8 cellular contexts compared by ENCODE assay signal in the genomic region with DNA sequence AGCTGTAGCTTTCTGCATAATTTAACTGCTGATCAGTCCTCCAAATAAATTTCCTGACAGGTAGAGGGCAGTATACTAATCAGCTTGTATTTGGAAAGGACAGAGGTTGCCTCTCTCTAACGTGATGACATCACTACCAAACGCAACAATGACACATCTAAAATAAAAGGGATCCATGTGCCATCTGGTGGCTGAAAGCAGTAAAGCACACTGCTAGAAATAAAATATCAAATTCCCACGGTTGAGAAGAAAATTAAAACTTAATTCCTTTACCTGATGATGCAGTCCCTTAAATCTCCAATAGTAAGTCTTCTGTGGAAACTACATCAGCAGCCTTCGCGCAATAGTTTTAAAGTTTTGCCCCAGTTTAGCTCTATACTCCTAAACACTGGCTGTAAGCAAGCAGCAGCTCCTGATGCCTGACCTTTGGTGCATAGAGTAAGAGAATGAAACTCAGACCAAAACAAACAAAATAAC. TPM values are rescaled to one million over a fixed set of nuclear protein-coding genes. Genes with fewer than 3 reads are reported as not detected.
DNase-seq lines count a peak whose midpoint lies in the region; ATAC-seq, FAIRE-seq and TF ChIP-seq lines count a peak whose summit lies in the region.

No MANE protein-coding gene starts in this region.

- H3K27ac Mint-ChIP-seq in CD14-positive monocyte: peak overlapping the region; percentile 37 to 90 (median 84)

- TF ChIP-seq POLR2A in HepG2 (IDR thresholded peaks at IDR 0.05; ENCODE audit: insufficient read depth in 1 of 2, low read depth in 2 of 2, low read length in 2 of 2): no peak

- H3K27me3 ChIP-seq in HepG2 (ENCODE audit: control insufficient read depth in 1 of 2, insufficient read depth in 2 of 2, low read length in 2 of 2): no peaks in the 10 kb centered on the region

- no peaks in the 10 kb centered on the region for H4K20me1 ChIP-seq in HepG2 (ENCODE audit: insufficient read depth, low read length)

- BruUV-seq in HepG2 (replicated peaks; lab: Mats Ljungman, UMichigan): no TSS peak

- TF ChIP-seq EP300 in HepG2 (IDR thresholded peaks at IDR 0.05; ENCODE audit: low read depth in 2 of 2, low read length in 2 of 2): no peak
- TF ChIP-seq EP300 in HepG2 (CRISPR knock-in tag; IDR thresholded peaks at IDR 0.05; ENCODE audit: borderline replicate concordance): no peak

- H3K4me3 ChIP-seq in HepG2 (replicated peaks in 1 of 3; ENCODE audit: insufficient read depth in 1 of 3, low read depth in 2 of 3, low read length in 3 of 3): no peak overlapping the region

- H2AFZ ChIP-seq in HepG2 (ENCODE audit: low read length): no peak overlapping the region

- intact Hi-C loops in CD14-positive monocyte (cut with micrococcal nuclease): loop anchor here (2.0 to 5.0 kb wide), 4 partner anchors 37 to 243 kb away; partner anchors contain the start of genes PCDHGA10 (in 1 of the 2), PCDHGA11 (in 1 of the 2) and TAF7 (in 1 of the 2)
- intact Hi-C loops in HepG2 (cut with micrococcal nuclease; ENCODE audit: unreplicated experiment): loop anchor here (1.0 to 5.0 kb wide), 6 partner anchors 21 to 472 kb away; partner anchors contain the start of genes PCDHB14, PCDHB2, PCDHGB2 and PCDHGB7

- no peaks in the 10 kb centered on the region for H3K9me3 ChIP-seq in HepG2 (ENCODE audit: low read length)

- peaks cover 10% of the 10 kb centered on the region for H3K4me1 ChIP-seq in HepG2 (ENCODE audit: insufficient read depth, low read length)

- H3K79me2 ChIP-seq in HepG2 (ENCODE audit: insufficient read depth, low read length): no peaks in the 10 kb centered on the region

- DNase-seq in CD14-positive monocyte (ENCODE audit: low spot score) (peak; percentile 73), NCI-H446 (lab: John Stamatoyannopoulos, UW) (peak; percentile 82 to 85), HepG2 (ENCODE audit: low spot score) (peak; percentile 95)
- peak; percentile 42 for DNase-seq in activated CD4-positive, CD25-positive, alpha-beta regulatory T cell treated with anti-CD3 and anti-CD28 coated beads, Interleukin-2, amount 50 U/mL, for 72 hours
- DNase-seq in stimulated activated CD4-positive, alpha-beta T cell treated with anti-CD3 and anti-CD28 coated beads, Interleukin-4, amount 100 ng/mL, for 4 hours: peak; percentile 31 to 55

- no peak overlapping the region for H3K4me3 Mint-ChIP-seq in CD14-positive monocyte

- H3K36me3 ChIP-seq in HepG2 (replicated peaks in 1 of 2; ENCODE audit: control insufficient read depth in 1 of 2, insufficient read depth in 2 of 2, low read length in 2 of 2): peaks cover 6 to 36% of the 10 kb centered on the region in 2 experiments

- peaks cover 75 to 93% of the 10 kb centered on the region in 2 donors for H3K36me3 Mint-ChIP-seq in CD14-positive monocyte

- CTCF ChIA-PET in HepG2 (lab: Yijun Ruan, JAX; ENCODE audit: low intra/inter-chr PET ratio, low total read pairs): interaction anchor here (0.6 to 2.2 kb wide), 17 partner anchors 16 to 480 kb away, joined by 3 to 14 read pairs (median 5); partner anchors contain the start of genes DIAPH1, PCDHB12, PCDHB14 and PCDHB15

- H3K9me3 Mint-ChIP-seq in CD14-positive monocyte: no peaks in the 10 kb centered on the region

- no peaks in the 10 kb centered on the region for H3K27me3 Mint-ChIP-seq in CD14-positive monocyte (ENCODE audit: low read depth in 3 of 3)

- H3K27ac ChIP-seq in HepG2 (ENCODE audit: extremely low read length, insufficient read depth, low read length): peak overlapping the region; percentile 67

- POLR2A ChIA-PET in HepG2 (lab: Yijun Ruan, JAX): interaction anchor here (0.6 to 1.5 kb wide), 12 partner anchors 25 to 469 kb away, joined by 3 to 12 read pairs (median 4); partner anchors contain the start of genes DELE1, HDAC3, PCDHB14 and PCDHB2

- ATAC-seq in GM19328 (IDR thresholded peaks at IDR 0.05; ENCODE audit: unreplicated experiment) (peak; percentile 93), HG03442 (IDR thresholded peaks at IDR 0.05; ENCODE audit: unreplicated experiment) (peak; percentile 87), HepG2 (peak; percentile 85)

- peak overlapping the region; percentile 33 for H3K9ac ChIP-seq in HepG2 (ENCODE audit: insufficient read depth, low read depth, low read length)

- peaks cover 11% of the 10 kb centered on the region for H3K4me1 Mint-ChIP-seq in CD14-positive monocyte

- in situ Hi-C loops in HepG2 (cut with HindIII; ENCODE audit: extremely low pct_ligation_motif_present, low pct_unique_long_range_greater_than_20kb): loop anchor here (5.0 kb wide), 2 partner anchors 147 to 342 kb away; partner anchors contain the start of genes PCDHB14 and PCDHGB7

- H3K4me2 ChIP-seq in HepG2 (ENCODE audit: low read depth, low read length): peak overlapping the region; percentile 38; the same call in 1 of the 2 replicates

- WGBS in HepG2 (ENCODE audit: low lambda C conversion rate): 32% methylated on average over 5 of the region's 5 CpGs

- TF ChIP-seq CTCF in CD14-positive monocyte (IDR thresholded peaks at IDR 0.05) (peak; percentile 98), HepG2 (CRISPR knock-in tag; IDR thresholded peaks at IDR 0.05) (peak; percentile 78)

- peak; percentile 56; the same call in 1 of the 2 replicates for TF ChIP-seq RAD21 in HepG2 (CRISPR knock-in tag; IDR thresholded peaks at IDR 0.05)

- peak; percentile 76 for FAIRE-seq in colon (lab: Jason Lieb, UNC)
- FAIRE-seq in HepG2 (lab: Jason Lieb, UNC): peak; percentile 90

TF ChIP-seq in HepG2, 621 proteins besides CTCF, POLR2A, EP300 and RAD21 (continues in another document):
- TF ChIP-seq HNRNPK (IDR thresholded peaks at IDR 0.05; ENCODE audit: low read depth, low read length, poor library complexity, severe bottlenecking): no peak
- no peak for TF ChIP-seq ZNF225 (CRISPR knock-in tag; IDR thresholded peaks at IDR 0.05)
- TF ChIP-seq ZKSCAN8 (CRISPR knock-in tag; IDR thresholded peaks at IDR 0.05; ENCODE audit: borderline replicate concordance): no peak
- no peak for TF ChIP-seq MTA1 (CRISPR knock-in tag; IDR thresholded peaks at IDR 0.05; ENCODE audit: borderline replicate concordance)
- TF ChIP-seq MAFF (IDR thresholded peaks at IDR 0.05; ENCODE audit: low read depth, low read length): peak; percentile 46; the same call in 1 of the 2 replicates
- TF ChIP-seq NFATC3 (CRISPR knock-in tag; IDR thresholded peaks at IDR 0.05): peak; percentile 20; the same call in 1 of the 2 replicates
- TF ChIP-seq SMAD1 (CRISPR knock-in tag; IDR thresholded peaks at IDR 0.05; ENCODE audit: borderline replicate concordance, low read depth): no peak
- TF ChIP-seq ZMYM2 (CRISPR knock-in tag; IDR thresholded peaks at IDR 0.05): no peak
- TF ChIP-seq ZNF772 (CRISPR knock-in tag; IDR thresholded peaks at IDR 0.05): no peak
- no peak for TF ChIP-seq ZNF276 (CRISPR knock-in tag; IDR thresholded peaks at IDR 0.05; ENCODE audit: low read depth)
- TF ChIP-seq, protein P1, sequence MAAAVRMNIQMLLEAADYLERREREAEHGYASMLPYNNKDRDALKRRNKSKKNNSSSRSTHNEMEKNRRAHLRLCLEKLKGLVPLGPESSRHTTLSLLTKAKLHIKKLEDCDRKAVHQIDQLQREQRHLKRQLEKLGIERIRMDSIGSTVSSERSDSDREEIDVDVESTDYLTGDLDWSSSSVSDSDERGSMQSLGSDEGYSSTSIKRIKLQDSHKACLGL (CRISPR knock-in tag; IDR thresholded peaks at IDR 0.05): no peak
- TF ChIP-seq ZNF570 (CRISPR knock-in tag; IDR thresholded peaks at IDR 0.05; ENCODE audit: borderline replicate concordance): no peak
- no peak for TF ChIP-seq TCF7 (IDR thresholded peaks at IDR 0.05; ENCODE audit: low read depth)
- peak; percentile 93 for TF ChIP-seq CREM (IDR thresholded peaks at IDR 0.05)
- no peak for TF ChIP-seq CREM (CRISPR knock-in tag; IDR thresholded peaks at IDR 0.05)
- no peak for TF ChIP-seq TCF7L2 (IDR thresholded peaks at IDR 0.05; ENCODE audit: low read depth, low read length)

RNA-seq across cellular contexts. Expression of gene DIAPH1, which starts 54.5 kb away (rescaled TPM):
- polyA plus RNA-seq in CD14-positive monocyte (10 to 100 TPM; 60.2 to 98.6 TPM), HepG2 (2011; rRNA removed) (25.1 and 33.2 TPM in 2 replicates)
- total RNA-seq in HepG2 (2016; rRNA removed; fragmentation: Illumina TruSeq; extraction: Trizol): 28.5 and 33.9 TPM in 2 replicates
- total RNA-seq in HepG2 (2016; cell fraction: cytosol; rRNA removed; fragmentation: Illumina TruSeq; extraction: Trizol; ENCODE audit: low read depth): 16.5 and 21.3 TPM in 2 replicates
- total RNA-seq in HepG2 (2016; cell fraction: insoluble cytoplasmic fraction; rRNA removed; fragmentation: Illumina TruSeq; extraction: Trizol): 24.1 and 31.9 TPM in 2 replicates
- 20.9 and 21.2 TPM in 2 replicates for total RNA-seq in HepG2 (2016; cell fraction: membrane; rRNA removed; fragmentation: Illumina TruSeq; extraction: Trizol)
- total RNA-seq in HepG2 (2016; cell fraction: nucleus; rRNA removed; fragmentation: Illumina TruSeq; extraction: Trizol): 95.2 and 104 TPM in 2 replicates
- polyA plus RNA-seq in HepG2 (2011; cell fraction: cytosol; rRNA removed): 18.7 and 25.7 TPM in 2 replicates
- 126 and 140 TPM in 2 replicates for polyA plus RNA-seq in HepG2 (2011; cell fraction: nucleus; rRNA removed)
- polyA plus RNA-seq in HepG2 (2012): 45.7 and 49.8 TPM in 2 replicates
- polyA plus RNA-seq in HepG2 (2016; cell fraction: cytosol; fragmentation: Illumina TruSeq; extraction: Trizol; ENCODE audit: low read depth): 5.1 and 6.3 TPM in 2 replicates
- 24.9 and 33.0 TPM in 2 replicates for polyA plus RNA-seq in HepG2 (2016; cell fraction: insoluble cytoplasmic fraction; fragmentation: Illumina TruSeq; extraction: Trizol; ENCODE audit: low read depth)
- polyA plus RNA-seq in HepG2 (2016; cell fraction: membrane; fragmentation: Illumina TruSeq; extraction: Trizol; ENCODE audit: low read depth): 7.9 and 10.1 TPM in 2 replicates
- polyA plus RNA-seq in HepG2 (2016; cell fraction: nucleus; fragmentation: Illumina TruSeq; extraction: Trizol; ENCODE audit: insufficient read depth, low read depth): 123 and 124 TPM in 2 replicates
- 105 and 207 TPM in 2 replicates for polyA minus RNA-seq in HepG2 (2011; rRNA and poly(A)+ RNA removed; ENCODE audit: low replicate concordance)
- polyA minus RNA-seq in HepG2 (2011; cell fraction: cytosol; rRNA and poly(A)+ RNA removed): 30.1 and 34.9 TPM in 2 replicates
- 129 and 140 TPM in 2 replicates for polyA minus RNA-seq in HepG2 (2011; cell fraction: nucleus; rRNA and poly(A)+ RNA removed)

Comparison
In these comparisons a context has a peak if more than half of its experiments do, and no peak if none do; other contexts are left out.
1. DNase-seq: peak in every context shown above with its lines; median percentile 95 in HepG2; 84 in NCI-H446; 73 in CD14-positive monocyte; 43 in stimulated activated CD4-positive, alpha-beta T cell treated with anti-CD3 and anti-CD28 coated beads, Interleukin-4, amount 100 ng/mL, for 4 hours; 42 in activated CD4-positive, CD25-positive, alpha-beta regulatory T cell treated with anti-CD3 and anti-CD28 coated beads, Interleukin-2, amount 50 U/mL, for 72 hours.